In the genomic region with DNA sequence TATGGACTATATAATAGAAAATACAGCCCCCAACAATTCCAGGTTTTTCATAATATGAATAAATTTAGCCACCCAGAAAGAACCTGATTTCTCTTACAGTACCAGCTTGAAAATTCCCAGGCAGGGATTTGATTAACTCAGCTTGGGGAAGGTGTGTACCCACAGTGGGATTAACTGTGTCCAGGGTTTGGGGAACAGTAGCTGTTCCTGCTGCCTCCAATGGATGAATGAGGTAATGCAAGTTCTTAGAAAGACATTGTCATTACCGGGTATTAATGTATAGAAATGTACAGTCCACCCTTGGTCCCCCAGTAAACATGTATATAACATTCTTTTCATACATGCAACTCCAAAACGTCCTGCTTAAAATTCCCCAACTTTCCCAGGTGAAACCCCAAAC, we compare ENCODE assay signal across 10 cellular contexts.
A peak's percentile ranks its signal among the peaks of the same experiment; 100 is the strongest.
DNase-seq lines count a peak whose midpoint lies in the region; ATAC-seq, FAIRE-seq and TF ChIP-seq lines count a peak whose summit lies in the region.
"Had no signal": no experiment of that assay in that cellular context is flagged by ENCODE, and none has a peak within 500 bp of the region (broad histone marks: within the 10 kb centered on the region; RNA-seq: fewer than 3 reads in every experiment).

No MANE protein-coding gene starts in this region.

- H3K9me3 ChIP-seq in Loucy (ENCODE audit: insufficient read depth, low read depth, low read length), result no peaks in the 10 kb centered on the region

- H3K27me3 ChIP-seq in GM23338 (ENCODE audit: insufficient read depth) (no peaks in the 10 kb centered on the region), Loucy (ENCODE audit: insufficient read depth, low read length, poor library complexity, severe bottlenecking) (no peaks in the 10 kb centered on the region), foreskin keratinocyte (no peaks in the 10 kb centered on the region)

- intact Hi-C loops in posterior vena cava (cut with DNase I), result no loop called here

- no peaks in the 10 kb centered on the region for H4K20me1 ChIP-seq in GM23338 (replicated peaks; ENCODE audit: insufficient read depth)
- H4K20me1 ChIP-seq in Loucy (ENCODE audit: insufficient read depth, low read length, poor library complexity, severe bottlenecking), result no peaks in the 10 kb centered on the region

- no peak for FAIRE-seq in RCC 7860 (lab: Jason Lieb, UNC)

- H3K4me1 Mint-ChIP-seq in GM23338, result no peaks in the 10 kb centered on the region

- no peak overlapping the region for H3K4me3 Mint-ChIP-seq in GM23338
- H3K4me3 Mint-ChIP-seq: T-helper 2 cell treated with Interferon-gamma antibody and Interleukin-4, amounts not matched to agents 5 μg/mL and 100 μg/mL, for 36 hours had no signal

- H3K9me2 ChIP-seq in GM23338 (ENCODE audit: insufficient read depth) (no peaks in the 10 kb centered on the region), Loucy (replicated peaks; ENCODE audit: low read depth, low read length) (no peaks in the 10 kb centered on the region)

- H3K79me2 ChIP-seq in GM23338 (replicated peaks; ENCODE audit: insufficient read depth), result no peaks in the 10 kb centered on the region
- no peaks in the 10 kb centered on the region for H3K79me2 ChIP-seq in Loucy (ENCODE audit: insufficient read depth, low read length)

- H3K9me3 Mint-ChIP-seq in GM23338, result peaks cover 3% of the 10 kb centered on the region; the same call in 1 of the 3 replicates
- H3K9me3 Mint-ChIP-seq: T-helper 2 cell treated with Interferon-gamma antibody and Interleukin-4, amounts not matched to agents 5 μg/mL and 100 μg/mL, for 36 hours had no signal

- H3K27ac ChIP-seq in GM23338 (ENCODE audit: low read depth), result no peak overlapping the region
- no peak overlapping the region for H3K27ac ChIP-seq in foreskin keratinocyte
- H3K27ac ChIP-seq: epithelial cell of prostate had no signal

- peak; percentile 5 for DNase-seq in GM10266 (ENCODE audit: extremely low spot score)
- peak; percentile 56 for DNase-seq in GM23338 (ENCODE audit: low spot score)
- DNase-seq in foreskin keratinocyte, result no peak
- DNase-seq in amygdala (lab: John Stamatoyannopoulos, UW), result no peak
- DNase-seq in posterior vena cava (ENCODE audit: low spot score), result no peak
- DNase-seq in RCC 7860 (ENCODE audit: low spot score), result no peak
- no peak for DNase-seq in NCI-H187 (lab: John Stamatoyannopoulos, UW)

- TF ChIP-seq CTCF in GM10266 (IDR thresholded peaks at IDR 0.05; ENCODE audit: control insufficient read depth, insufficient read depth, low read depth, missing control alignments) (peak; percentile 15), GM23338 (conservative IDR thresholded peaks at IDR 0.05; ENCODE audit: low read depth in 2 of 2) (peak; percentile 45 to 56), Loucy (conservative IDR thresholded peaks at IDR 0.05; ENCODE audit: low read length) (peak; percentile 76), foreskin keratinocyte (conservative IDR thresholded peaks at IDR 0.05) (peak; percentile 54)

- H2AFZ ChIP-seq in GM23338 (no peak overlapping the region), Loucy (ENCODE audit: low read length) (no peak overlapping the region)

- H3K4me3 ChIP-seq in GM23338, result no peak overlapping the region
- no peak overlapping the region for H3K4me3 ChIP-seq in Loucy (ENCODE audit: low read length, poor library complexity, severe bottlenecking)

- no peaks in the 10 kb centered on the region for H3K27me3 Mint-ChIP-seq in GM23338 (ENCODE audit: insufficient read depth, low read depth, poor library complexity)

- H3K4me2 ChIP-seq in GM23338 (no peak overlapping the region), Loucy (ENCODE audit: low read depth, low read length, poor library complexity, severe bottlenecking) (no peak overlapping the region)

- H3K36me3 ChIP-seq in GM23338 (ENCODE audit: insufficient read depth), result no peaks in the 10 kb centered on the region
- H3K36me3 ChIP-seq in Loucy (ENCODE audit: insufficient read depth, low read length), result no peaks in the 10 kb centered on the region

- no peak overlapping the region for H3K9ac ChIP-seq in Loucy (ENCODE audit: low read depth, low read length, poor library complexity, severe bottlenecking)

- H3K4me1 ChIP-seq in GM23338 (ENCODE audit: insufficient read depth) (no peaks in the 10 kb centered on the region), Loucy (ENCODE audit: insufficient read depth, low read length, poor library complexity, severe bottlenecking) (no peaks in the 10 kb centered on the region), foreskin keratinocyte (no peaks in the 10 kb centered on the region)

- peak; percentile 75 for ATAC-seq in GM23338
- peak; percentile 63 for ATAC-seq in foreskin keratinocyte

- H3F3A ChIP-seq in GM23338 (replicated peaks; ENCODE audit: low read depth) (no peaks in the 10 kb centered on the region), Loucy (ENCODE audit: low read depth) (no peaks in the 10 kb centered on the region)

- H3K36me3 Mint-ChIP-seq in GM23338 (ENCODE audit: low read depth), result no peaks in the 10 kb centered on the region

- no peak overlapping the region for H3K27ac Mint-ChIP-seq in GM23338
- H3K27ac Mint-ChIP-seq: T-helper 2 cell treated with Interferon-gamma antibody and Interleukin-4, amounts not matched to agents 5 μg/mL and 100 μg/mL, for 36 hours had no signal

TF ChIP-seq in GM23338, 12 proteins besides CTCF, POLR2A, EP300 and RAD21 (continues in another document):
- TF ChIP-seq JUNB (IDR thresholded peaks at IDR 0.05; ENCODE audit: unreplicated experiment), result no peak
- no peak for TF ChIP-seq ZNF331 (CRISPR knock-in tag; IDR thresholded peaks at IDR 0.05; ENCODE audit: low read depth)
- TF ChIP-seq NANOG (IDR thresholded peaks at IDR 0.05; ENCODE audit: borderline replicate concordance), result no peak
- TF ChIP-seq ETS1 (IDR thresholded peaks at IDR 0.05), result no peak
- TF ChIP-seq REST (IDR thresholded peaks at IDR 0.05; ENCODE audit: unreplicated experiment), result no peak
- no peak for TF ChIP-seq CREB1 (CRISPR knock-in tag; IDR thresholded peaks at IDR 0.05; ENCODE audit: low read depth)

Comparison
In these comparisons a context has a peak if more than half of its experiments do, and no peak if none do; other contexts are left out.
1. DNase-seq: peak in GM10266 (single experiment) and GM23338 (single experiment); none in foreskin keratinocyte (0 of 2), amygdala (0 of 56), posterior vena cava (single experiment), RCC 7860 (single experiment) and NCI-H187 (0 of 2).
2. CTCF ChIP-seq: peak in every context shown above with its lines; median percentile 76 in Loucy; 54 in foreskin keratinocyte; 50 in GM23338; 15 in GM10266.